ENCODE assay signal across 1 cellular context in the genomic region with DNA sequence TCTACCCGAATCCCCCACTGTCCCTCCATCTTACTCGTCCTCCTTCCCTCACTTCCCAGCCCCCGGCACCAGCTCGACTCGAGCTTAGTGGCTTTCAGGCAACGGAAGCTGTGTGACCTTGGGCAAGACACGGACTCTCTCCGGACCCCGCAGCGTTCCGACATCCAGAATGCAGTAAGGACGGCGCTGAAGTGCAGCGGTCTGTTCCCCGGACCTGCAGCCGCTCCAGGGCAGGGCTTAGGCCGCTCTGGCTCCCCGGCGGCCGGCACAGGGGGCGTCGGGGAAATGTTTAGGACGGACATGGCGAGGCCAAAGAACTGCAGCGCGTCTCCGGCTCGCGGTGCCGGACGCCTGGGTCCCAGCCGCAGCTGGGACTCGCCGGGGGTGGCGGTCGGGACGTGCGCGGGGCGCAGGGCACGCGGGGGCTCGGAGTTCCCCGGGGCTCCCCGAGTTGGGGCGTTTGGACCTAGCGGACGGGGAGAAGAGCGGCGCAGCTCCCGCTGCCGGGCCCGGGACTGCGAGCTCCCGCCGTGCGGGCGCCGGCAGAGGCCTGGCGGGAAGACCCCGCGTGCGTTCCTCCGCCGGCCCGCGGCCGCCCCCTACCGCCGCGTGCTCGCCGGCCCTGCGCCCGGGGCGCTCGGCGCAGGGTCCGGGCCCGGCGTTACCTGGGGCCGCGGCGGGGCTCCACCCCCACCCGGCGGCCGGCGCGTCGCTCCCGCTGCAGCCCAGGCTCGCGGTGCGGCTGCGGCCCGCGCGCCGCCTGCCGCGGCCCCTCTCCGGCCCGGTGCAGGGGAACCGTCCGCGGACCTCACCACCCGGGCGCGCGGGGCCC.
TF ChIP-seq lines count a peak whose summit lies in the region.

No MANE protein-coding gene starts in this region.

TF ChIP-seq in HepG2, 621 proteins besides CTCF, POLR2A, EP300 and RAD21 (continues in another document):
- peak; percentile 65; the same call in 1 of the 2 replicates for TF ChIP-seq TOPORS (CRISPR knock-in tag; IDR thresholded peaks at IDR 0.05)
- 0 out of 2 replicates have a peak, but pooled peaks have one; percentile 38 for TF ChIP-seq KDM5B (CRISPR knock-in tag; IDR thresholded peaks at IDR 0.05; ENCODE audit: borderline replicate concordance)
- TF ChIP-seq ASH2L (IDR thresholded peaks at IDR 0.05; ENCODE audit: insufficient read length, low read depth, low read length): peak; percentile 5
- no peak for TF ChIP-seq HNF4G (IDR thresholded peaks at IDR 0.05; ENCODE audit: borderline replicate concordance, low read depth, low read length)
- TF ChIP-seq HNF4G (CRISPR knock-in tag; IDR thresholded peaks at IDR 0.05; ENCODE audit: borderline replicate concordance, low read depth): no peak
- no peak for TF ChIP-seq REL (CRISPR knock-in tag; conservative IDR thresholded peaks at IDR 0.05)
- TF ChIP-seq TRIM24 (CRISPR knock-in tag; IDR thresholded peaks at IDR 0.05): no peak
- peak; percentile 52; the same call in 1 of the 3 replicates for TF ChIP-seq MXI1 (IDR thresholded peaks at IDR 0.05; ENCODE audit: borderline replicate concordance, low read depth, low read length)
- TF ChIP-seq ZNF883 (CRISPR knock-in tag; IDR thresholded peaks at IDR 0.05; ENCODE audit: not compliant biosample characterization): no peak
- TF ChIP-seq, protein P1, sequence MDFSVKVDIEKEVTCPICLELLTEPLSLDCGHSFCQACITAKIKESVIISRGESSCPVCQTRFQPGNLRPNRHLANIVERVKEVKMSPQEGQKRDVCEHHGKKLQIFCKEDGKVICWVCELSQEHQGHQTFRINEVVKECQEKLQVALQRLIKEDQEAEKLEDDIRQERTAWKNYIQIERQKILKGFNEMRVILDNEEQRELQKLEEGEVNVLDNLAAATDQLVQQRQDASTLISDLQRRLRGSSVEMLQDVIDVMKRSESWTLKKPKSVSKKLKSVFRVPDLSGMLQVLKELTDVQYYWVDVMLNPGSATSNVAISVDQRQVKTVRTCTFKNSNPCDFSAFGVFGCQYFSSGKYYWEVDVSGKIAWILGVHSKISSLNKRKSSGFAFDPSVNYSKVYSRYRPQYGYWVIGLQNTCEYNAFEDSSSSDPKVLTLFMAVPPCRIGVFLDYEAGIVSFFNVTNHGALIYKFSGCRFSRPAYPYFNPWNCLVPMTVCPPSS (IDR thresholded peaks at IDR 0.05): no peak
- no peak for TF ChIP-seq NONO (IDR thresholded peaks at IDR 0.05)
- peak; percentile 47; the same call in 1 of the 2 replicates for TF ChIP-seq NONO (CRISPR knock-in tag; conservative IDR thresholded peaks at IDR 0.05)
- TF ChIP-seq RBM39 (IDR thresholded peaks at IDR 0.05; ENCODE audit: low read depth, low read length, poor library complexity, severe bottlenecking): peak; percentile 31
- no peak for TF ChIP-seq CENPX (CRISPR knock-in tag; IDR thresholded peaks at IDR 0.05)
- TF ChIP-seq HHEX (CRISPR knock-in tag; IDR thresholded peaks at IDR 0.05): no peak
- TF ChIP-seq SAP130 (CRISPR knock-in tag; IDR thresholded peaks at IDR 0.05; ENCODE audit: low read depth): peak; percentile 29; the same call in 1 of the 2 replicates
- TF ChIP-seq, protein P2, sequence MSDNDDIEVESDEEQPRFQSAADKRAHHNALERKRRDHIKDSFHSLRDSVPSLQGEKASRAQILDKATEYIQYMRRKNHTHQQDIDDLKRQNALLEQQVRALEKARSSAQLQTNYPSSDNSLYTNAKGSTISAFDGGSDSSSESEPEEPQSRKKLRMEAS (IDR thresholded peaks at IDR 0.05): peak; percentile 80; the same call in 1 of the 2 replicates
- no peak for TF ChIP-seq ZNF274 (CRISPR knock-in tag; IDR thresholded peaks at IDR 0.05)
- TF ChIP-seq, protein P3, sequence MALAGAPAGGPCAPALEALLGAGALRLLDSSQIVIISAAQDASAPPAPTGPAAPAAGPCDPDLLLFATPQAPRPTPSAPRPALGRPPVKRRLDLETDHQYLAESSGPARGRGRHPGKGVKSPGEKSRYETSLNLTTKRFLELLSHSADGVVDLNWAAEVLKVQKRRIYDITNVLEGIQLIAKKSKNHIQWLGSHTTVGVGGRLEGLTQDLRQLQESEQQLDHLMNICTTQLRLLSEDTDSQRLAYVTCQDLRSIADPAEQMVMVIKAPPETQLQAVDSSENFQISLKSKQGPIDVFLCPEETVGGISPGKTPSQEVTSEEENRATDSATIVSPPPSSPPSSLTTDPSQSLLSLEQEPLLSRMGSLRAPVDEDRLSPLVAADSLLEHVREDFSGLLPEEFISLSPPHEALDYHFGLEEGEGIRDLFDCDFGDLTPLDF (CRISPR knock-in tag; IDR thresholded peaks at IDR 0.05): 0 out of 2 replicates have a peak, but pooled peaks have one; percentile 22
- peak; percentile 4 for TF ChIP-seq SKI (IDR thresholded peaks at IDR 0.05; ENCODE audit: partially characterized antibody)
- peak; percentile 44; the same call in 1 of the 2 replicates for TF ChIP-seq ZBTB7B (CRISPR knock-in tag; IDR thresholded peaks at IDR 0.05)
- TF ChIP-seq, protein P4, sequence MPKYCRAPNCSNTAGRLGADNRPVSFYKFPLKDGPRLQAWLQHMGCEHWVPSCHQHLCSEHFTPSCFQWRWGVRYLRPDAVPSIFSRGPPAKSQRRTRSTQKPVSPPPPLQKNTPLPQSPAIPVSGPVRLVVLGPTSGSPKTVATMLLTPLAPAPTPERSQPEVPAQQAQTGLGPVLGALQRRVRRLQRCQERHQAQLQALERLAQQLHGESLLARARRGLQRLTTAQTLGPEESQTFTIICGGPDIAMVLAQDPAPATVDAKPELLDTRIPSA (CRISPR knock-in tag; IDR thresholded peaks at IDR 0.05; ENCODE audit: borderline replicate concordance): no peak
- TF ChIP-seq ZNF816 (CRISPR knock-in tag; IDR thresholded peaks at IDR 0.05; ENCODE audit: borderline replicate concordance): 0 out of 2 replicates have a peak, but pooled peaks have one; percentile 33
- TF ChIP-seq, protein P5, sequence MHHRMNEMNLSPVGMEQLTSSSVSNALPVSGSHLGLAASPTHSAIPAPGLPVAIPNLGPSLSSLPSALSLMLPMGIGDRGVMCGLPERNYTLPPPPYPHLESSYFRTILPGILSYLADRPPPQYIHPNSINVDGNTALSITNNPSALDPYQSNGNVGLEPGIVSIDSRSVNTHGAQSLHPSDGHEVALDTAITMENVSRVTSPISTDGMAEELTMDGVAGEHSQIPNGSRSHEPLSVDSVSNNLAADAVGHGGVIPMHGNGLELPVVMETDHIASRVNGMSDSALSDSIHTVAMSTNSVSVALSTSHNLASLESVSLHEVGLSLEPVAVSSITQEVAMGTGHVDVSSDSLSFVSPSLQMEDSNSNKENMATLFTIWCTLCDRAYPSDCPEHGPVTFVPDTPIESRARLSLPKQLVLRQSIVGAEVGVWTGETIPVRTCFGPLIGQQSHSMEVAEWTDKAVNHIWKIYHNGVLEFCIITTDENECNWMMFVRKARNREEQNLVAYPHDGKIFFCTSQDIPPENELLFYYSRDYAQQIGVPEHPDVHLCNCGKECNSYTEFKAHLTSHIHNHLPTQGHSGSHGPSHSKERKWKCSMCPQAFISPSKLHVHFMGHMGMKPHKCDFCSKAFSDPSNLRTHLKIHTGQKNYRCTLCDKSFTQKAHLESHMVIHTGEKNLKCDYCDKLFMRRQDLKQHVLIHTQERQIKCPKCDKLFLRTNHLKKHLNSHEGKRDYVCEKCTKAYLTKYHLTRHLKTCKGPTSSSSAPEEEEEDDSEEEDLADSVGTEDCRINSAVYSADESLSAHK (CRISPR knock-in tag; IDR thresholded peaks at IDR 0.05; ENCODE audit: borderline replicate concordance): no peak
- peak; percentile 71; the same call in 1 of the 2 replicates for TF ChIP-seq ZNF777 (CRISPR knock-in tag; IDR thresholded peaks at IDR 0.05)
- no peak; the same call in 1 of the 2 replicates for TF ChIP-seq ZFX (CRISPR knock-in tag; IDR thresholded peaks at IDR 0.05; ENCODE audit: low read depth)
- TF ChIP-seq NFATC3 (CRISPR knock-in tag; IDR thresholded peaks at IDR 0.05): no peak
- no peak for TF ChIP-seq ZNF552 (CRISPR knock-in tag; IDR thresholded peaks at IDR 0.05; ENCODE audit: borderline replicate concordance)
- TF ChIP-seq TMF1 (CRISPR knock-in tag; IDR thresholded peaks at IDR 0.05; ENCODE audit: low read depth): peak; percentile 78; the same call in 1 of the 2 replicates
- peak; percentile 50 for TF ChIP-seq POLR2G (IDR thresholded peaks at IDR 0.05; ENCODE audit: low read depth, low read length)
- TF ChIP-seq PRPF4 (IDR thresholded peaks at IDR 0.05; ENCODE audit: low read depth, low read length, poor library complexity, severe bottlenecking): no peak
- TF ChIP-seq PCBP2 (optimal IDR thresholded peaks at IDR 0.05; ENCODE audit: low read depth, low read length, poor library complexity, severe bottlenecking): no peak
- no peak for TF ChIP-seq ATF7 (IDR thresholded peaks at IDR 0.05)
- TF ChIP-seq ATF7 (CRISPR knock-in tag; IDR thresholded peaks at IDR 0.05): no peak
- TF ChIP-seq, protein P6, sequence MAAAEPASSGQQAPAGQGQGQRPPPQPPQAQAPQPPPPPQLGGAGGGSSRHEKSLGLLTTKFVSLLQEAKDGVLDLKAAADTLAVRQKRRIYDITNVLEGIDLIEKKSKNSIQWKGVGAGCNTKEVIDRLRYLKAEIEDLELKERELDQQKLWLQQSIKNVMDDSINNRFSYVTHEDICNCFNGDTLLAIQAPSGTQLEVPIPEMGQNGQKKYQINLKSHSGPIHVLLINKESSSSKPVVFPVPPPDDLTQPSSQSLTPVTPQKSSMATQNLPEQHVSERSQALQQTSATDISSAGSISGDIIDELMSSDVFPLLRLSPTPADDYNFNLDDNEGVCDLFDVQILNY (CRISPR knock-in tag; conservative IDR thresholded peaks at IDR 0.05): 0 out of 2 replicates have a peak, but pooled peaks have one; percentile 15
- TF ChIP-seq TGIF2 (CRISPR knock-in tag; IDR thresholded peaks at IDR 0.05): 0 out of 2 replicates have a peak, but pooled peaks have one; percentile 18
- TF ChIP-seq, protein P7, sequence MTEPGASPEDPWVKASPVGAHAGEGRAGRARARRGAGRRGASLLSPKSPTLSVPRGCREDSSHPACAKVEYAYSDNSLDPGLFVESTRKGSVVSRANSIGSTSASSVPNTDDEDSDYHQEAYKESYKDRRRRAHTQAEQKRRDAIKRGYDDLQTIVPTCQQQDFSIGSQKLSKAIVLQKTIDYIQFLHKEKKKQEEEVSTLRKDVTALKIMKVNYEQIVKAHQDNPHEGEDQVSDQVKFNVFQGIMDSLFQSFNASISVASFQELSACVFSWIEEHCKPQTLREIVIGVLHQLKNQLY (CRISPR knock-in tag; IDR thresholded peaks at IDR 0.05): no peak
- no peak for TF ChIP-seq ZNF12 (CRISPR knock-in tag; IDR thresholded peaks at IDR 0.05)
- TF ChIP-seq MTA1 (CRISPR knock-in tag; IDR thresholded peaks at IDR 0.05; ENCODE audit: borderline replicate concordance): no peak
- TF ChIP-seq ZKSCAN1 (IDR thresholded peaks at IDR 0.05; ENCODE audit: low read length): no peak
- no peak for TF ChIP-seq HNRNPH1 (optimal IDR thresholded peaks at IDR 0.05; ENCODE audit: low read depth, low read length)
- no peak for TF ChIP-seq GTF3A (CRISPR knock-in tag; conservative IDR thresholded peaks at IDR 0.05)
- TF ChIP-seq HOXA9 (CRISPR knock-in tag; IDR thresholded peaks at IDR 0.05; ENCODE audit: borderline replicate concordance): no peak
- TF ChIP-seq, protein P8, sequence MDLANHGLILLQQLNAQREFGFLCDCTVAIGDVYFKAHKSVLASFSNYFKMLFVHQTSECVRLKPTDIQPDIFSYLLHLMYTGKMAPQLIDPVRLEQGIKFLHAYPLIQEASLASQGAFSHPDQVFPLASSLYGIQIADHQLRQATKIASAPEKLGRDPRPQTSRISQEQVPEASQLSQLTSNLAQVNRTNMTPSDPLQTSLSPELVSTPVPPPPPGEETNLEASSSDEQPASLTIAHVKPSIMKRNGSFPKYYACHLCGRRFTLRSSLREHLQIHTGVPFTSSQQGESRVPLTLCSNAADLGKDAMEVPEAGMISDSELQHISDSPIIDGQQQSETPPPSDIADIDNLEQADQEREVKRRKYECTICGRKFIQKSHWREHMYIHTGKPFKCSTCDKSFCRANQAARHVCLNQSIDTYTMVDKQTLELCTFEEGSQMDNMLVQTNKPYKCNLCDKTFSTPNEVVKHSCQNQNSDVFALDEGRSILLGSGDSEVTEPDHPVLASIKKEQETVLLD (CRISPR knock-in tag; IDR thresholded peaks at IDR 0.05; ENCODE audit: low read depth): no peak
- 0 out of 2 replicates have a peak, but pooled peaks have one; percentile 30 for TF ChIP-seq HDAC2 (CRISPR knock-in tag; IDR thresholded peaks at IDR 0.05)
- TF ChIP-seq, protein P9, sequence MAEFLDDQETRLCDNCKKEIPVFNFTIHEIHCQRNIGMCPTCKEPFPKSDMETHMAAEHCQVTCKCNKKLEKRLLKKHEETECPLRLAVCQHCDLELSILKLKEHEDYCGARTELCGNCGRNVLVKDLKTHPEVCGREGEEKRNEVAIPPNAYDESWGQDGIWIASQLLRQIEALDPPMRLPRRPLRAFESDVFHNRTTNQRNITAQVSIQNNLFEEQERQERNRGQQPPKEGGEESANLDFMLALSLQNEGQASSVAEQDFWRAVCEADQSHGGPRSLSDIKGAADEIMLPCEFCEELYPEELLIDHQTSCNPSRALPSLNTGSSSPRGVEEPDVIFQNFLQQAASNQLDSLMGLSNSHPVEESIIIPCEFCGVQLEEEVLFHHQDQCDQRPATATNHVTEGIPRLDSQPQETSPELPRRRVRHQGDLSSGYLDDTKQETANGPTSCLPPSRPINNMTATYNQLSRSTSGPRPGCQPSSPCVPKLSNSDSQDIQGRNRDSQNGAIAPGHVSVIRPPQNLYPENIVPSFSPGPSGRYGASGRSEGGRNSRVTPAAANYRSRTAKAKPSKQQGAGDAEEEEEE (CRISPR knock-in tag; IDR thresholded peaks at IDR 0.05; ENCODE audit: borderline replicate concordance): no peak
- no peak for TF ChIP-seq NFE2 (CRISPR knock-in tag; IDR thresholded peaks at IDR 0.05)
- TF ChIP-seq, protein P10, sequence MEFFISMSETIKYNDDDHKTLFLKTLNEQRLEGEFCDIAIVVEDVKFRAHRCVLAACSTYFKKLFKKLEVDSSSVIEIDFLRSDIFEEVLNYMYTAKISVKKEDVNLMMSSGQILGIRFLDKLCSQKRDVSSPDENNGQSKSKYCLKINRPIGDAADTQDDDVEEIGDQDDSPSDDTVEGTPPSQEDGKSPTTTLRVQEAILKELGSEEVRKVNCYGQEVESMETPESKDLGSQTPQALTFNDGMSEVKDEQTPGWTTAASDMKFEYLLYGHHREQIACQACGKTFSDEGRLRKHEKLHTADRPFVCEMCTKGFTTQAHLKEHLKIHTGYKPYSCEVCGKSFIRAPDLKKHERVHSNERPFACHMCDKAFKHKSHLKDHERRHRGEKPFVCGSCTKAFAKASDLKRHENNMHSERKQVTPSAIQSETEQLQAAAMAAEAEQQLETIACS (CRISPR knock-in tag; IDR thresholded peaks at IDR 0.05): peak; percentile 42; the same call in 1 of the 2 replicates
- TF ChIP-seq, protein P11, sequence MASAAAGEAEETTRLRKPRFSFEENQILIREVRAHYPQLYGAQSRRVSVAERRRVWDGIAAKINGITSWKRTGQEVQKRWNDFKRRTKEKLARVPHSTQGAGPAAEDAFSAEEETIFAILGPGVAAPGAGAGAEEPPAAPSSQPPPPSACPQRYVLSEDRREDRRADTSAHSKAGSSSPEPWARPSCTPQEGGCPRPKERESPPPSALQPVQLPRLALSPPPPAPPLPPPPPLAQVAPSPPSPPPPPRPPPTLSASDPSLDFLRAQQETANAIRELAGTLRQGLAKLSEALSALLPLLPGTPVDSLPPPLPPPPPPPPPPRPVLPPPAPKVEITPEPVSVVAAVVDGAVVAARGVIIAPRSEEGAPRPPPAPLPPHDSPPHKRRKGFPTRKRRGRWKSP (CRISPR knock-in tag; IDR thresholded peaks at IDR 0.05): peak; percentile 32; the same call in 1 of the 2 replicates
- TF ChIP-seq CREM (IDR thresholded peaks at IDR 0.05): no peak
- no peak for TF ChIP-seq CREM (CRISPR knock-in tag; IDR thresholded peaks at IDR 0.05)
